Comparison of ENCODE assay signal across 18 cellular contexts in the genomic region with DNA sequence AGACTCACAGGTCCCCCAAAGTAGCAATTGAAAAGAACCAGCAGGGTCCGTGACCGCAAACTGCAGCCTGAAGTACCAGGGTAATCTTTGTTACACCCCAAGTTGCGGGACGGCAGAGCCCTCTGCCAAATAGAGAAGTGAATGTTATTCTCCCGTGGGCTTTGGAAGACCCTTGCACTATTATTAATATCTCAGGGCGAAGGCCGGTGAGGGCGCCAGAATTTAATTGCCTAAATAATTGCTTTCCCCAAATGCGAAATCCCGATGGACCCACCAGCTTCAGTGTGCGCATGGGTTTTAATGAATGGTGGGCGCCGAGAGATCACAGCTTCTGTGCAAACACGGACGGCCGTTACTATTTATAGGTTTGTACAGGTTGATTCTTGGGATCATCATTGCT. TPM values are rescaled to one million over a fixed set of nuclear protein-coding genes. Genes with fewer than 3 reads are reported as not detected.
DNase-seq lines count a peak whose midpoint lies in the region; ATAC-seq and TF ChIP-seq lines count a peak whose summit lies in the region.
"Had no signal": no experiment of that assay in that cellular context is flagged by ENCODE, and none has a peak within 500 bp of the region (broad histone marks: within the 10 kb centered on the region; RNA-seq: fewer than 3 reads in every experiment).

No MANE protein-coding gene starts in this region.

- DNase-seq in left ventricle myocardium inferior (peak; percentile 4), Right ventricle myocardium inferior (ENCODE audit: missing footprints) (no peak), MM.1S (no peak), posterior vena cava (ENCODE audit: low spot score) (peak; percentile 53), NCI-H2081 treated with DMSO at 0.1 percent for 48 hours (lab: John Stamatoyannopoulos, UW) (no peak), NAMALWA (ENCODE audit: low spot score) (no peak)
- DNase-seq: Caco-2; CD4-positive, alpha-beta T cell; DMS153; DMS79; GDM1; HCEC 1CT had no signal

- no peaks in the 10 kb centered on the region for H3K27me3 ChIP-seq in left ventricle myocardium inferior (ENCODE audit: low read depth)
- peaks cover 80% of the 10 kb centered on the region for H3K27me3 ChIP-seq in MM.1S (replicated peaks; ENCODE audit: insufficient read depth, low read length)

- no peaks in the 10 kb centered on the region for H4K20me1 ChIP-seq in MM.1S (ENCODE audit: insufficient read depth, low read length)

- H3K27ac ChIP-seq in left ventricle myocardium inferior (replicated peaks), result no peak overlapping the region
- no peak overlapping the region for H3K27ac ChIP-seq in MM.1S (ENCODE audit: low read length)
- H3K27ac ChIP-seq: C4-2B had no signal

- H3K4me2 ChIP-seq in MM.1S (ENCODE audit: low read depth, low read length), result peak overlapping the region; percentile 74; the same call in 1 of the 2 replicates
- H3K4me2 ChIP-seq: GM23338 had no signal

- H3K4me3 ChIP-seq in left ventricle myocardium inferior, result no peak overlapping the region
- H3K4me3 ChIP-seq in MM.1S (ENCODE audit: low read length), result peak overlapping the region; percentile 60
- H3K4me3 ChIP-seq: GM23338 had no signal

- intact Hi-C loops in left ventricle myocardium inferior (cut with micrococcal nuclease), result no loop called here
- intact Hi-C loops in Right ventricle myocardium inferior (cut with DNase I), result no loop called here
- intact Hi-C loops in posterior vena cava (cut with DNase I), result no loop called here

- H3K9me2 ChIP-seq in MM.1S (replicated peaks; ENCODE audit: insufficient read depth, low read length), result no peaks in the 10 kb centered on the region

- H2AFZ ChIP-seq in MM.1S (ENCODE audit: low read length), result peak overlapping the region; percentile 63; the same call in 1 of the 2 replicates
- H2AFZ ChIP-seq: GM23338 had no signal

- H3K9me3 ChIP-seq in left ventricle myocardium inferior (replicated peaks) (peaks cover 8% of the 10 kb centered on the region), MM.1S (replicated peaks; ENCODE audit: insufficient read depth, low read length) (no peaks in the 10 kb centered on the region)
- H3K9me3 ChIP-seq: Caco-2 had no signal

- peaks cover 19% of the 10 kb centered on the region for H3K4me1 ChIP-seq in left ventricle myocardium inferior
- no peaks in the 10 kb centered on the region for H3K4me1 ChIP-seq in MM.1S (ENCODE audit: low read length)
- H3K4me1 ChIP-seq: Caco-2 had no signal

- TF ChIP-seq CTCF in left ventricle myocardium inferior (IDR thresholded peaks at IDR 0.05; ENCODE audit: borderline replicate concordance), result no peak
- TF ChIP-seq CTCF in MM.1S (IDR thresholded peaks at IDR 0.05; ENCODE audit: low read length), result no peak

- ATAC-seq in Right ventricle myocardium inferior, result no peak
- no peak for ATAC-seq in GM21381 (IDR thresholded peaks at IDR 0.05; ENCODE audit: unreplicated experiment)
- ATAC-seq: GM23338 had no signal

- H3F3A ChIP-seq in MM.1S (ENCODE audit: insufficient read depth, low read length), result no peaks in the 10 kb centered on the region

- no peaks in the 10 kb centered on the region for H3K79me2 ChIP-seq in MM.1S (ENCODE audit: low read length)

- no peak overlapping the region for H3K9ac ChIP-seq in MM.1S (ENCODE audit: low read length)

- H3K36me3 ChIP-seq in left ventricle myocardium inferior, result no peaks in the 10 kb centered on the region
- H3K36me3 ChIP-seq in MM.1S (replicated peaks; ENCODE audit: insufficient read depth, low read length), result no peaks in the 10 kb centered on the region

RNA-seq across cellular contexts. Expression of gene PHACTR3, which starts 15.3 kb away (rescaled TPM):
- 4.3 TPM for total RNA-seq in left ventricle myocardium inferior
- 9.9 TPM for total RNA-seq in Right ventricle myocardium inferior
- total RNA-seq in posterior vena cava, result under 1 TPM; 0.19 to 0.43 TPM
- total RNA-seq: A172; B cell; CD4-positive, alpha-beta T cell; HepG2 had no signal

Comparison
In these comparisons a context has a peak if more than half of its experiments do, and no peak if none do; other contexts are left out.
1. DNase-seq: peak in left ventricle myocardium inferior (single experiment) and posterior vena cava (single experiment); none in Right ventricle myocardium inferior (single experiment), MM.1S (single experiment), NCI-H2081 treated with DMSO at 0.1 percent for 48 hours (single experiment) and NAMALWA (single experiment).